30 cellular contexts compared by ENCODE assay signal in genomic region chr5:132162945-132163344, GRCh38.
"Had no signal": no experiment of that assay in that cellular context is flagged by ENCODE, and none has a peak within 500 bp of the region (broad histone marks: within the 10 kb centered on the region; RNA-seq: fewer than 3 reads in every experiment).

No MANE protein-coding gene starts in this region.

- DNase-seq: naive thymus-derived CD4-positive, alpha-beta T cell; natural killer cell; occipital lobe; ovary; posterior cingulate gyrus; psoas muscle; right cardiac atrium; spleen; stimulated activated CD4-positive, alpha-beta T cell treated with anti-CD3 and anti-CD28 coated beads, Interleukin-12 subunit alpha, Interleukin-12 subunit beta, amount 100 ng/mL, for 4 hours; stimulated activated CD4-positive, alpha-beta T cell treated with anti-CD3 and anti-CD28 coated beads, Interleukin-1b, Interleukin-23, amount 100 ng/mL, for 48 hours; stimulated activated CD4-positive, alpha-beta T cell treated with anti-CD3 and anti-CD28 coated beads, Interleukin-4, amount 100 ng/mL, for 1 hour; stimulated activated CD4-positive, alpha-beta T cell treated with anti-CD3 and anti-CD28 coated beads, Interleukin-4, amount 100 ng/mL, for 4 hours; stimulated activated CD8-positive, alpha-beta memory T cell treated with anti-CD3 and anti-CD28 coated beads, Interleukin-4, amount 100 ng/mL, for 48 hours; stimulated activated naive CD4-positive, alpha-beta T cell; stimulated activated naive CD8-positive, alpha-beta T cell treated with anti-CD3 and anti-CD28 coated beads, Interleukin-15, amount 100 ng/mL, for 72 hours; stimulated activated naive CD8-positive, alpha-beta T cell treated with anti-CD3 and anti-CD28 coated beads, Interleukin-15, Interleukin-2, amounts not matched to agents 100 U/mL and 50 U/mL, for 24 hours; substantia nigra; testis; tibial artery; transverse colon; upper lobe of right lung had no signal

- H2AFZ ChIP-seq: neural progenitor cell, parathyroid adenoma had no signal

- H3K4me1 ChIP-seq: neural progenitor cell, parathyroid adenoma, psoas muscle, spleen, suprapubic skin, testis, tibial artery, transverse colon, upper lobe of right lung, vagina had no signal

- H3K27me3 ChIP-seq: neural progenitor cell, ovary, spleen, suprapubic skin, testis, tibial artery, transverse colon, upper lobe of right lung, vagina had no signal

- H3K4me2 ChIP-seq: neural progenitor cell, smooth muscle cell had no signal

- H3K36me3 ChIP-seq: neural progenitor cell, ovary, spleen, suprapubic skin, tibial artery, transverse colon, upper lobe of right lung, vagina had no signal

- FAIRE-seq: urothelium cell line had no signal

- H3K9ac ChIP-seq: neural progenitor cell, parathyroid adenoma had no signal

- ATAC-seq: naive thymus-derived CD4-positive, alpha-beta T cell; natural killer cell; psoas muscle; right cardiac atrium; sciatic nerve; stimulated activated memory B cell treated with anti-CD40 and anti-IgM and Interleukin-4, amounts not matched to agents 10 μg/mL and 1 μg/mL and 100 μg/mL, for 72 hours; stimulated activated naive CD8-positive, alpha-beta T cell treated with anti-CD3 and anti-CD28 coated beads, Interleukin-15, amount 100 ng/mL, for 72 hours; stimulated activated naive CD8-positive, alpha-beta T cell treated with anti-CD3 and anti-CD28 coated beads, Interleukin-15, Interleukin-2, amounts not matched to agents 100 U/mL and 50 U/mL, for 24 hours; upper lobe of right lung had no signal

- H3K27ac ChIP-seq: neural progenitor cell, ovary, parathyroid adenoma, psoas muscle, skin epidermis, spleen, suprapubic skin, testis, tibial artery, transverse colon, upper lobe of right lung, vagina had no signal

- H3K9me3 ChIP-seq: ovary, psoas muscle, testis, upper lobe of right lung, vagina had no signal

- H3K79me2 ChIP-seq: parathyroid adenoma had no signal

- H3K4me3 ChIP-seq: neural progenitor cell, ovary, psoas muscle, skin epidermis, smooth muscle cell, spleen, suprapubic skin, testis, tibial artery, transverse colon, upper lobe of right lung, vagina had no signal
